Comparison of ENCODE assay signal across 1 cellular context in the genomic region with DNA sequence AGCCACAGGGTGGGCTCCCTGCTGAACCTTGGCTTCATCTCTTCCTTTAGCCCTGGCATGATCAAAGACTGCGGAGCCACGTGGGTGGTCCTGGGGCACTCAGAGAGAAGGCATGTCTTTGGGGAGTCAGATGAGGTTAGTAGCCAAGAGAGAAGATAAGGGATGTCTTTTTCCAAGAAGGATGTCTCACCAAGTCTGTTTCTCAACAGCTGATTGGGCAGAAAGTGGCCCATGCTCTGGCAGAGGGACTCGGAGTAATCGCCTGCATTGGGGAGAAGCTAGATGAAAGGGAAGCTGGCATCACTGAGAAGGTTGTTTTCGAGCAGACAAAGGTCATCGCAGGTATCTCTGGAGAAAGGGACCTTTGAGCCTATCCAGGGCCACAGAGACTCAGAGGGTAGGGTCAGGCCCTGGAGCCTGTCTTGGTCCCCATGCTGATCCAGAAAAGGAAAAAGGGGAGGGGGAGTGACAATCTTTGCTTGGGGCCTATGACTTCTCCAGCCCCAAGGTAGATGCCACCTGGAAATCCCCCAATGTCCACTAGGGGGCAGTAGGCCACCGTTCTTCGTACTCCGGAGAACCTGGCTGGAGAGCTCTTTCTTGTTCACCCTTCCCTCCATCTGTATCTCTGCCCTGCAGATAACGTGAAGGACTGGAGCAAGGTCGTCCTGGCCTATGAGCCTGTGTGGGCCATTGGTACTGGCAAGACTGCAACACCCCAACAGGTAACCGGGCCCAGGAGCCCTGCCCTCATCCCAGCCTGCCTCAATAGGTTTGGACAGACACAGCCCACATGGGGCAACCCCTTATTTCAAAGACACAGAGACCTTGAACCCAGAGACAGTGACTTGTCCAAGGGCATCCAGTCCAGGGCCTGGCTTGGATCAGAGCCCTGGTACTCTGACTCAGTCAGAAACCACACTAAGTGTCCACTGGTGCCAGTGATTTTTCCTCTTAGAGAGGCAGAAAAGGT.
A peak's percentile ranks its signal among the peaks of the same experiment; 100 is the strongest.
TF ChIP-seq lines count a peak whose summit lies in the region.

No MANE protein-coding gene starts in this region.

TF ChIP-seq in HepG2, 621 proteins besides CTCF, POLR2A, EP300 and RAD21 (continued from another document):
- TF ChIP-seq, protein P1, sequence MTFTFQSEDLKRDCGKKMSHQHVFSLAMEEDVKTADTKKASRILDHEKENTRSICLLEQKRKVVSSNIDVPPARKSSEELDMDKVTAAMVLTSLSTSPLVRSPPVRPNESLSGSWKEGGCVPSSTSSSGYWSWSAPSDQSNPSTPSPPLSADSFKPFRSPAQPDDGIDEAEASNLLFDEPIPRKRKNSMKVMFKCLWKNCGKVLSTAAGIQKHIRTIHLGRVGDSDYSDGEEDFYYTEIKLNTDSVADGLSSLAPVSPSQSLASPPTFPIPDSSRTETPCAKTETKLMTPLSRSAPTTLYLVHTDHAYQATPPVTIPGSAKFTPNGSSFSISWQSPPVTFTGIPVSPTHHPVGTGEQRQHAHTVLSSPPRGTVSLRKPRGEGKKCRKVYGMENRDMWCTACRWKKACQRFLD (CRISPR knock-in tag; IDR thresholded peaks at IDR 0.05; ENCODE audit: borderline replicate concordance) = 0 out of 2 replicates have a peak, but pooled peaks have one; percentile 8
- TF ChIP-seq, protein P2, sequence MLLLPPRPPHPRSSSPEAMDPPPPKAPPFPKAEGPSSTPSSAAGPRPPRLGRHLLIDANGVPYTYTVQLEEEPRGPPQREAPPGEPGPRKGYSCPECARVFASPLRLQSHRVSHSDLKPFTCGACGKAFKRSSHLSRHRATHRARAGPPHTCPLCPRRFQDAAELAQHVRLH (CRISPR knock-in tag; IDR thresholded peaks at IDR 0.05; ENCODE audit: borderline replicate concordance, low read depth) = peak; percentile 17; the same call in 1 of the 2 replicates
